ENCODE assay signal across 17 cellular contexts in genomic region chr20:50251992-50252491, GRCh38.
DNase-seq lines count a peak whose midpoint lies in the region; ATAC-seq, FAIRE-seq and TF ChIP-seq lines count a peak whose summit lies in the region.
"Had no signal": no experiment of that assay in that cellular context is flagged by ENCODE, and none has a peak within 500 bp of the region (broad histone marks: within the 10 kb centered on the region; RNA-seq: fewer than 3 reads in every experiment).

No MANE protein-coding gene starts in this region.

- no peaks in the 10 kb centered on the region for H3K79me2 ChIP-seq in keratinocyte (ENCODE audit: control insufficient read depth, insufficient read depth, low read length)

- H3K36me3 ChIP-seq in adipocyte (ENCODE audit: control insufficient read depth, insufficient read depth, low read length, severe bottlenecking): no peaks in the 10 kb centered on the region
- no peaks in the 10 kb centered on the region for H3K36me3 ChIP-seq in keratinocyte (ENCODE audit: control insufficient read depth in 2 of 2, extremely low read depth in 1 of 2, insufficient read depth in 2 of 2, low read length in 2 of 2)
- H3K36me3 ChIP-seq: pancreas had no signal

- H3K4me1 Mint-ChIP-seq in activated CD8-positive, alpha-beta T cell treated with anti-CD3 and anti-CD28 coated beads for 36 hours (ENCODE audit: low read depth): no peaks in the 10 kb centered on the region

- H3K27ac ChIP-seq in AG04450 (ENCODE audit: low read depth, low read length) (peak overlapping the region; percentile 94), keratinocyte (ENCODE audit: control insufficient read depth, insufficient read depth, low read length) (no peak overlapping the region)
- H3K27ac ChIP-seq: pancreas had no signal

- CTCF ChIA-PET in AG04450 (lab: Charles Lee): no interaction called here
- CTCF ChIA-PET in activated CD8-positive, alpha-beta T cell treated with anti-CD3 and anti-CD28 coated beads for 36 hours (lab: Charles Lee): no interaction called here

- H3K4me1 ChIP-seq in adipocyte (ENCODE audit: control insufficient read depth, insufficient read depth, low read length) (peaks cover 52% of the 10 kb centered on the region), keratinocyte (ENCODE audit: control insufficient read depth, extremely low read depth, insufficient read depth, low read length) (peaks cover 21% of the 10 kb centered on the region)

- no peaks in the 10 kb centered on the region for H3K9me3 Mint-ChIP-seq in activated CD8-positive, alpha-beta T cell treated with anti-CD3 and anti-CD28 coated beads for 36 hours
- H3K9me3 Mint-ChIP-seq: activated T-cell treated with anti-CD3 and anti-CD28 coated beads, Interleukin-2, amount 50 U/mL, for 4 hours had no signal

- H3K27me3 ChIP-seq in AG04450 (ENCODE audit: control insufficient read depth, insufficient read depth, low read length) (no peaks in the 10 kb centered on the region), adipocyte (replicated peaks; ENCODE audit: control insufficient read depth, insufficient read depth, low read length) (no peaks in the 10 kb centered on the region), keratinocyte (ENCODE audit: control insufficient read depth, extremely low read depth, insufficient read depth, low read length) (no peaks in the 10 kb centered on the region)
- H3K27me3 ChIP-seq: pancreas had no signal

- ATAC-seq in activated CD8-positive, alpha-beta T cell treated with anti-CD3 and anti-CD28 coated beads for 36 hours: no peak
- ATAC-seq in activated CD4-positive, CD25-positive, alpha-beta regulatory T cell treated with anti-CD3 and anti-CD28 coated beads, Interleukin-2, amount 50 U/mL, for 24 hours: no peak
- ATAC-seq: activated T-cell treated with anti-CD3 and anti-CD28 coated beads, Interleukin-2, amount 50 U/mL, for 4 hours; left ventricle myocardium superior; pancreas had no signal

- no peak for FAIRE-seq in keratinocyte (lab: Jason Lieb, UNC)
- FAIRE-seq: pancreas had no signal

- H3K4me3 Mint-ChIP-seq in activated CD8-positive, alpha-beta T cell treated with anti-CD3 and anti-CD28 coated beads for 36 hours: no peak overlapping the region
- H3K4me3 Mint-ChIP-seq: activated T-cell treated with anti-CD3 and anti-CD28 coated beads, Interleukin-2, amount 50 U/mL, for 4 hours had no signal

- H4K20me1 ChIP-seq in keratinocyte (ENCODE audit: control insufficient read depth, extremely low read depth, insufficient read depth, low read length): no peaks in the 10 kb centered on the region

- dilution Hi-C loops in keratinocyte (cut with MboI; ENCODE audit: extremely low pct_ligation_motif_present, low sequenced_read_pairs): no loop called here

- DNase-seq in AG04450 (ENCODE audit: low read depth, low spot score): peak; percentile 44
- peak; percentile 35 for DNase-seq in GOT3 (lab: John Stamatoyannopoulos, UW)
- DNase-seq in adipocyte (ENCODE audit: low read depth): peak; percentile 61
- DNase-seq in keratinocyte (ENCODE audit: low read depth, low spot score): no peak
- no peak for DNase-seq in Ammon's horn (ENCODE audit: low spot score)
- no peak for DNase-seq in activated CD8-positive, alpha-beta T cell treated with anti-CD3 and anti-CD28 coated beads for 36 hours
- no peak for DNase-seq in stimulated activated CD4-positive, alpha-beta T cell treated with anti-CD3 and anti-CD28 coated beads, Interleukin-12 subunit alpha, Interleukin-12 subunit beta, amount 100 ng/mL, for 4 hours
- DNase-seq: activated CD4-positive, CD25-positive, alpha-beta regulatory T cell treated with anti-CD3 and anti-CD28 coated beads, Interleukin-2, amount 50 U/mL, for 72 hours; activated T-cell treated with anti-CD3 and anti-CD28 coated beads, Interleukin-2, amount 50 U/mL, for 4 hours; head of caudate nucleus; Karpas-422; left ventricle myocardium superior; NCI-H2081 treated with DMSO at 0.1 percent for 48 hours; NK-92 treated with Interleukin-12 subunit alpha and Interleukin-12 subunit beta, amount 100 ng/mL, for 24 hours; pancreas; SW 1271 had no signal

- intact Hi-C loops in activated CD8-positive, alpha-beta T cell treated with anti-CD3 and anti-CD28 coated beads for 36 hours (cut with micrococcal nuclease): no loop called here

- H3K9me1 ChIP-seq in keratinocyte (ENCODE audit: control insufficient read depth, extremely low read depth, insufficient read depth, low read length): no peaks in the 10 kb centered on the region

- H3K27ac Mint-ChIP-seq in activated CD8-positive, alpha-beta T cell treated with anti-CD3 and anti-CD28 coated beads for 36 hours: no peak overlapping the region

- no peaks in the 10 kb centered on the region for H3K36me3 Mint-ChIP-seq in activated CD8-positive, alpha-beta T cell treated with anti-CD3 and anti-CD28 coated beads for 36 hours (ENCODE audit: low read depth)

- H3K4me2 ChIP-seq in keratinocyte (ENCODE audit: control insufficient read depth, extremely low read depth, insufficient read depth, low read depth, low read length): no peak overlapping the region

- 0 out of 2 replicates have a peak, but pooled peaks have one; percentile 3 for TF ChIP-seq CTCF in AG04450 (IDR thresholded peaks at IDR 0.05; ENCODE audit: low read depth, low read length)
- no peak for TF ChIP-seq CTCF in keratinocyte (optimal IDR thresholded peaks at IDR 0.05 in 1 of 3, IDR thresholded peaks at IDR 0.05 in 1 of 3, conservative IDR thresholded peaks at IDR 0.05 in 1 of 3; ENCODE audit: extremely low read depth in 1 of 3, insufficient read depth in 2 of 3, low read length in 3 of 3)
- TF ChIP-seq CTCF in activated CD8-positive, alpha-beta T cell treated with anti-CD3 and anti-CD28 coated beads for 36 hours (IDR thresholded peaks at IDR 0.05): no peak

- H3K4me3 ChIP-seq in AG04450 (ENCODE audit: low read depth, low read length): no peak overlapping the region
- no peak overlapping the region for H3K4me3 ChIP-seq in adipocyte (ENCODE audit: low read length)
- no peak overlapping the region for H3K4me3 ChIP-seq in keratinocyte (ENCODE audit: control insufficient read depth in 2 of 3, extremely low read depth in 1 of 3, insufficient read depth in 2 of 3, low read depth in 1 of 3, low read length in 3 of 3)
- H3K4me3 ChIP-seq: pancreas had no signal

- peak overlapping the region; percentile 27 for H2AFZ ChIP-seq in keratinocyte (ENCODE audit: control insufficient read depth, low read length)

- H3K9ac ChIP-seq in adipocyte (ENCODE audit: low read length) (peak overlapping the region; percentile 61), keratinocyte (ENCODE audit: control insufficient read depth, extremely low read depth, insufficient read depth, low read length) (no peak overlapping the region)

- POLR2A ChIA-PET in AG04450 (lab: Yijun Ruan, JAX): interaction anchor here (1.3 kb wide), 1 partner anchor 61 kb away, joined by 3 read pairs; the partner anchor contains the start of gene CEBPB
- POLR2A ChIA-PET in activated CD8-positive, alpha-beta T cell treated with anti-CD3 and anti-CD28 coated beads for 36 hours (lab: Charles Lee): interaction anchor here (0.8 kb wide), 1 partner anchor 262 kb away, joined by 3 read pairs; no protein-coding TSS in a partner anchor

- no peaks in the 10 kb centered on the region; the same call in 1 of the 2 replicates for H3K9me3 ChIP-seq in AG04450 (ENCODE audit: control insufficient read depth, insufficient read depth, low read length)
- H3K9me3 ChIP-seq in adipocyte (ENCODE audit: control insufficient read depth, low read length): no peaks in the 10 kb centered on the region
- no peaks in the 10 kb centered on the region for H3K9me3 ChIP-seq in keratinocyte (ENCODE audit: control insufficient read depth, low read depth, low read length)
- H3K9me3 ChIP-seq: pancreas had no signal

- H3K27me3 Mint-ChIP-seq in activated CD8-positive, alpha-beta T cell treated with anti-CD3 and anti-CD28 coated beads for 36 hours: no peaks in the 10 kb centered on the region

Comparison
In these comparisons a context has a peak if more than half of its experiments do, and no peak if none do; other contexts are left out.
1. DNase-seq: peak in AG04450 (single experiment), GOT3 (single experiment) and adipocyte (single experiment); none in keratinocyte (single experiment), Ammon's horn (single experiment), activated CD8-positive, alpha-beta T cell treated with anti-CD3 and anti-CD28 coated beads for 36 hours (single experiment) and stimulated activated CD4-positive, alpha-beta T cell treated with anti-CD3 and anti-CD28 coated beads, Interleukin-12 subunit alpha, Interleukin-12 subunit beta, amount 100 ng/mL, for 4 hours (single experiment).